1 cellular context compared by ENCODE assay signal in genomic region chr6:130787726-130788500, GRCh38.
TF ChIP-seq lines count a peak whose summit lies in the region.

No MANE protein-coding gene starts in this region.

TF ChIP-seq in GM12878, 131 proteins besides CTCF, POLR2A, EP300 and RAD21 (continued from another document):
- TF ChIP-seq ZBTB40 (IDR thresholded peaks at IDR 0.05; ENCODE audit: borderline replicate concordance) (peak; percentile 16; the same call in 1 of the 2 replicates), HCFC1 (IDR thresholded peaks at IDR 0.05; ENCODE audit: low read length) (no peak), MYC (IDR thresholded peaks at IDR 0.05; ENCODE audit: insufficient read depth, insufficient read length, insufficient replicate concordance, low read length, severe bottlenecking) (no peak), E2F4 (IDR thresholded peaks at IDR 0.05; ENCODE audit: low read depth, low read length) (no peak), RUNX3 (IDR thresholded peaks at IDR 0.05; ENCODE audit: low read length) (peak; percentile 38), PAX5 (IDR thresholded peaks at IDR 0.05; ENCODE audit: borderline replicate concordance, low read depth, low read length) (no peak), NR2C1 (IDR thresholded peaks at IDR 0.05) (no peak), PKNOX1 (IDR thresholded peaks at IDR 0.05) (peak; percentile 83), POLR2AphosphoS5 (IDR thresholded peaks at IDR 0.05; ENCODE audit: low read length) (no peak), NBN (IDR thresholded peaks at IDR 0.05) (peak; percentile 59; the same call in 1 of the 2 replicates), ATF7 (IDR thresholded peaks at IDR 0.05; ENCODE audit: low read depth) (peak; percentile 45), EGR1 (IDR thresholded peaks at IDR 0.05; ENCODE audit: borderline replicate concordance in 1 of 2, low read depth in 2 of 2, low read length in 2 of 2) (no peak), MTA2 (IDR thresholded peaks at IDR 0.05; ENCODE audit: low read depth) (peak; percentile 27; the same call in 1 of the 2 replicates), USF1 (IDR thresholded peaks at IDR 0.05; ENCODE audit: borderline replicate concordance, extremely low read length, insufficient read depth, low read depth, low read length) (no peak), ZNF384 (IDR thresholded peaks at IDR 0.05; ENCODE audit: borderline replicate concordance, low read depth, low read length) (peak; percentile 57; the same call in 1 of the 2 replicates), RAD51 (IDR thresholded peaks at IDR 0.05) (peak; percentile 71), RELB (IDR thresholded peaks at IDR 0.05; ENCODE audit: low read depth) (peak; percentile 47; the same call in 1 of the 2 replicates), KLF5 (IDR thresholded peaks at IDR 0.05; ENCODE audit: partially characterized antibody) (no peak)
